In genomic region chr22:48874956-48875355, GRCh38 we compare ENCODE assay signal across 16 cellular contexts.
"Had no signal": no experiment of that assay in that cellular context is flagged by ENCODE, and none has a peak within 500 bp of the region (broad histone marks: within the 10 kb centered on the region; RNA-seq: fewer than 3 reads in every experiment).

No MANE protein-coding gene starts in this region.

- DNase-seq: cerebellar nuclear complex; colonic mucosa; dermis blood vessel endothelial cell; erythroblast; foreskin keratinocyte; hippocampal formation; mucosa of descending colon; naive thymus-derived CD8-positive, alpha-beta T cell; small intestine; stimulated activated CD4-positive, alpha-beta T cell treated with anti-CD3 and anti-CD28 coated beads, Interleukin-1b, Interleukin-23, amount 100 ng/mL, for 48 hours; stimulated activated CD4-positive, alpha-beta T cell treated with anti-CD3 and anti-CD28 coated beads, Interleukin-4, amount 100 ng/mL, for 24 hours had no signal

- H3K9me3 ChIP-seq: colonic mucosa, mucosa of descending colon, neutrophil had no signal

- H3K4me3 ChIP-seq: colonic mucosa, mucosa of descending colon, tibial nerve had no signal

- H3K4me1 ChIP-seq: colonic mucosa, foreskin keratinocyte, tibial nerve had no signal

- H3K36me3 ChIP-seq: colonic mucosa, neutrophil had no signal

- ATAC-seq: foreskin keratinocyte; left colon; left ventricle myocardium superior; mucosa of descending colon; naive thymus-derived CD8-positive, alpha-beta T cell; stimulated activated memory B cell treated with anti-CD40 and anti-IgM and Interleukin-4, amounts not matched to agents 10 μg/mL and 1 μg/mL and 100 μg/mL, for 72 hours had no signal

- H3K27me3 ChIP-seq: colonic mucosa, foreskin keratinocyte, neutrophil, tibial nerve had no signal

- H3K27ac ChIP-seq: colonic mucosa, foreskin keratinocyte, neutrophil, tibial nerve had no signal
